Comparison of ENCODE assay signal across 1 cellular context in genomic region chr20:62799459-62799858, GRCh38.
TF ChIP-seq lines count a peak whose summit lies in the region.

No MANE protein-coding gene starts in this region.

TF ChIP-seq in K562, 482 proteins besides CTCF, POLR2A, EP300 and RAD21:
- TF ChIP-seq LEF1 (IDR thresholded peaks at IDR 0.05) (no peak), RBFOX2 (IDR thresholded peaks at IDR 0.05; ENCODE audit: low read depth, low read length) (peak; percentile 32)
